In the genomic region with DNA sequence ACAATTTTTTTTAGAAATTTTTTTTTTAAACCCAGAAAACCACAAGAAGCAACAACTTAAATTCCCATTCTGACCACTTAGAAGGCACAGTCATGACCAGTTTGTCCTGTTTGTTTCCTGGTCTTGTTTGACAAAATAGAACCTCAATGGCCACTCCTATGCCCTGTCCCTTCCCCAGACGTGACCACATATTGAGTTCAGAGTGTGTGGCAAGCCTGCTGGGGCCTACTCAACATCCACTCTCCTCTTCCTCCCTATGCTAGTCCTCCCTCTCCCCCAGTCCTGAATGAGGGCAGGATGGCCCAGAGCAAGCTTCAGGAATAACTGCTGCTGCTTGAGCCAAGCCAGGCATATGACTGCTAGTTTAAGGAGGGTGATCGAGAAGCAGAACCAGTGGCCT, we compare ENCODE assay signal across 19 cellular contexts.
A peak's percentile ranks its signal among the peaks of the same experiment; 100 is the strongest.
DNase-seq lines count a peak whose midpoint lies in the region; ATAC-seq, FAIRE-seq and TF ChIP-seq lines count a peak whose summit lies in the region.
"Had no signal": no experiment of that assay in that cellular context is flagged by ENCODE, and none has a peak within 500 bp of the region (broad histone marks: within the 10 kb centered on the region; RNA-seq: fewer than 3 reads in every experiment).

No MANE protein-coding gene starts in this region.

- no peaks in the 10 kb centered on the region for H3K79me2 ChIP-seq in astrocyte (ENCODE audit: insufficient read depth, low read length)

- H3K4me3 Mint-ChIP-seq in astrocyte (ENCODE audit: unreplicated experiment), result peak overlapping the region; percentile 40
- H3K4me3 Mint-ChIP-seq: HFFc6 had no signal

- H3K4me3 ChIP-seq in NB4 (ENCODE audit: low read depth, low read length) (no peak overlapping the region), astrocyte (ENCODE audit: insufficient read depth, low read depth, low read length) (no peak overlapping the region), lung (no peak overlapping the region), upper lobe of left lung (no peak overlapping the region)
- H3K4me3 ChIP-seq: SJCRH30 had no signal

- H3K4me1 Mint-ChIP-seq in astrocyte (ENCODE audit: low read depth, unreplicated experiment), result peaks cover 3% of the 10 kb centered on the region

- no peak overlapping the region for H3K4me2 ChIP-seq in astrocyte (ENCODE audit: low read length)

- no peak overlapping the region for H2AFZ ChIP-seq in astrocyte (ENCODE audit: low read depth, low read length)

- H3K27me3 Mint-ChIP-seq in astrocyte (ENCODE audit: low read depth, unreplicated experiment), result no peaks in the 10 kb centered on the region

- no peaks in the 10 kb centered on the region for H3K9me3 Mint-ChIP-seq in astrocyte (ENCODE audit: unreplicated experiment)
- H3K9me3 Mint-ChIP-seq: HFFc6 had no signal

- H3K27ac ChIP-seq in astrocyte (ENCODE audit: low read depth, low read length) (no peak overlapping the region), lung (ENCODE audit: low read depth in 1 of 2, low read length in 1 of 2) (no peak overlapping the region), upper lobe of left lung (peak overlapping the region in 1 of 4 donors; percentile 65)
- H3K27ac ChIP-seq: C4-2B, SJCRH30 had no signal

- ATAC-seq in lung (ENCODE audit: insufficient read depth, low FRiP score) (no peak), upper lobe of left lung (ENCODE audit: low FRiP score in 2 of 2) (peak; percentile 49 to 95), HG03342 (IDR thresholded peaks at IDR 0.05; ENCODE audit: unreplicated experiment) (no peak), HG03571 (IDR thresholded peaks at IDR 0.05; ENCODE audit: unreplicated experiment) (no peak)

- DNase-seq in NB4 (ENCODE audit: low read depth) (peak; percentile 9), astrocyte (ENCODE audit: low read depth) (no peak), lung (ENCODE audit: low spot score) (peak; percentile 42), upper lobe of left lung (peak in 1 of 2 donors; percentile 71)
- no peak for DNase-seq in stimulated activated CD4-positive, alpha-beta T cell treated with anti-CD3 and anti-CD28 coated beads, Interleukin-2, amount 100 ng/mL, for 24 hours
- DNase-seq: ACHN, AML-193, DMS79 treated with DMSO at 0.1 percent for 48 hours, HFFc6, NCI-H1417, NCI-H187, NCI-H2107, NCI-H226, NCI-H524 treated with DMSO at 0.1 percent for 48 hours, SJCRH30 had no signal

- TF ChIP-seq CTCF in NB4 (IDR thresholded peaks at IDR 0.05; ENCODE audit: low read depth, low read length) (no peak), astrocyte (IDR thresholded peaks at IDR 0.05; ENCODE audit: insufficient read depth, low read depth, low read length) (no peak), lung (IDR thresholded peaks at IDR 0.05; ENCODE audit: control extremely low read depth, extremely low read depth) (no peak), upper lobe of left lung (IDR thresholded peaks at IDR 0.05) (no peak)

- H3K36me3 Mint-ChIP-seq in astrocyte (ENCODE audit: low read depth, unreplicated experiment), result peaks cover 11% of the 10 kb centered on the region

- no peak overlapping the region for H3K9ac ChIP-seq in astrocyte (ENCODE audit: low read length)

- H4K20me1 ChIP-seq in astrocyte (ENCODE audit: insufficient read depth, low read length), result no peaks in the 10 kb centered on the region

- no peak for TF ChIP-seq POLR2A in NB4 (IDR thresholded peaks at IDR 0.05; ENCODE audit: extremely low read depth, insufficient read length)
- TF ChIP-seq POLR2A in upper lobe of left lung (IDR thresholded peaks at IDR 0.05), result no peak

- WGBS in lung, 2 donors, result 58 to 59% methylated on average over 2 of the region's 2 CpGs
- WGBS in upper lobe of left lung, 2 donors, result 57 to 76% methylated on average over 2 of the region's 2 CpGs

- no peaks in the 10 kb centered on the region for H3K27me3 ChIP-seq in astrocyte (ENCODE audit: insufficient read depth, low read length)
- no peaks in the 10 kb centered on the region for H3K27me3 ChIP-seq in lung (ENCODE audit: control insufficient read depth, insufficient read depth)
- no peaks in the 10 kb centered on the region for H3K27me3 ChIP-seq in upper lobe of left lung
- H3K27me3 ChIP-seq: SJCRH30 had no signal

- no peak for TF ChIP-seq EP300 in upper lobe of left lung (IDR thresholded peaks at IDR 0.05)

- no peaks in the 10 kb centered on the region for H3K9me3 ChIP-seq in astrocyte (ENCODE audit: insufficient read depth, low read depth, low read length)
- H3K9me3 ChIP-seq in lung (ENCODE audit: control insufficient read depth in 2 of 2, insufficient read depth in 1 of 2, low read length in 1 of 2), result no peaks in the 10 kb centered on the region
- H3K9me3 ChIP-seq in upper lobe of left lung, result no peaks in the 10 kb centered on the region
- H3K9me3 ChIP-seq: SJCRH30 had no signal

- H3K4me1 ChIP-seq in astrocyte (ENCODE audit: insufficient read depth, low read length), result no peaks in the 10 kb centered on the region
- no peaks in the 10 kb centered on the region for H3K4me1 ChIP-seq in lung (ENCODE audit: control insufficient read depth in 2 of 2, insufficient read depth in 2 of 2, low read length in 2 of 2)
- H3K4me1 ChIP-seq in upper lobe of left lung, result peaks cover 0 to 4% (median 0%) of the 10 kb centered on the region in 4 donors
- H3K4me1 ChIP-seq: SJCRH30 had no signal

- H3K36me3 ChIP-seq in astrocyte (ENCODE audit: insufficient read depth, low read length) (peaks cover 13% of the 10 kb centered on the region), lung (ENCODE audit: control insufficient read depth in 2 of 2, insufficient read depth in 2 of 2, low read length in 2 of 2) (peaks cover 7 to 16% of the 10 kb centered on the region in 2 donors), upper lobe of left lung (peaks cover 0 to 22% (median 8%) of the 10 kb centered on the region in 4 donors)
- H3K36me3 ChIP-seq: SJCRH30 had no signal

- no peak for FAIRE-seq in astrocyte (lab: Jason Lieb, UNC)
- FAIRE-seq: D721Med had no signal

- H3K27ac Mint-ChIP-seq in astrocyte (ENCODE audit: unreplicated experiment), result peak overlapping the region; percentile 50
- H3K27ac Mint-ChIP-seq: HFFc6 had no signal

Comparison
In these comparisons a context has a peak if more than half of its experiments do, and no peak if none do; other contexts are left out.
1. DNase-seq: peak in NB4 (single experiment) and lung (single experiment); none in astrocyte (single experiment) and stimulated activated CD4-positive, alpha-beta T cell treated with anti-CD3 and anti-CD28 coated beads, Interleukin-2, amount 100 ng/mL, for 24 hours (0 of 2).
2. ATAC-seq: peak in upper lobe of left lung (2 of 2); none in lung (single experiment), HG03342 (single experiment) and HG03571 (single experiment).